8 cellular contexts compared by ENCODE assay signal in genomic region chr4:2797545-2798305, GRCh38. TPM values are rescaled to one million over a fixed set of nuclear protein-coding genes. Genes with fewer than 3 reads are reported as not detected.
DNase-seq lines count a peak whose midpoint lies in the region; ATAC-seq and TF ChIP-seq lines count a peak whose summit lies in the region.

No MANE protein-coding gene starts in this region.

- DNase-seq in activated CD4-positive, alpha-beta T cell treated with anti-CD3 and anti-CD28 coated beads, Interleukin-2, amount 50 U/mL, for 1 hour: peak; percentile 61
- DNase-seq in stimulated activated CD4-positive, alpha-beta T cell treated with anti-CD3 and anti-CD28 coated beads, Interleukin-4, amount 100 ng/mL, for 1 hour: peak; percentile 58
- no peak for DNase-seq in D341Med (ENCODE audit: low spot score)
- no peak for DNase-seq in islet precursor cell

- TF ChIP-seq CTCF in gastroesophageal sphincter (IDR thresholded peaks at IDR 0.05): no peak

- 68% methylated on average over 7 of the region's 23 CpGs; no CpG with 5 or more reads in 1 of the 2 donors for WGBS in gastroesophageal sphincter (ENCODE audit: low coverage in 1 of 2), 2 donors

- no peaks in the 10 kb centered on the region for H3K27me3 ChIP-seq in gastroesophageal sphincter

- ATAC-seq in HG02763 (IDR thresholded peaks at IDR 0.05; ENCODE audit: unreplicated experiment): peak; percentile 11
- no peak for ATAC-seq in gastroesophageal sphincter
- ATAC-seq in GM18858 (IDR thresholded peaks at IDR 0.05; ENCODE audit: unreplicated experiment): no peak
- no peak for ATAC-seq in HG02678 (IDR thresholded peaks at IDR 0.05; ENCODE audit: unreplicated experiment)

- TF ChIP-seq POLR2A in gastroesophageal sphincter (IDR thresholded peaks at IDR 0.05): no peak

- peak overlapping the region in 3 of 4 donors; percentile 77 to 83 (median 80) for H3K27ac ChIP-seq in gastroesophageal sphincter

- no peaks in the 10 kb centered on the region for H3K36me3 ChIP-seq in gastroesophageal sphincter

- TF ChIP-seq EP300 in gastroesophageal sphincter (IDR thresholded peaks at IDR 0.05): no peak

- H3K4me3 ChIP-seq in gastroesophageal sphincter: no peak overlapping the region

- H3K4me1 ChIP-seq in gastroesophageal sphincter: peaks cover 0 to 96% (median 68%) of the 10 kb centered on the region in 3 donors

- H3K9me3 ChIP-seq in gastroesophageal sphincter: no peaks in the 10 kb centered on the region

RNA-seq across cellular contexts. Expression of gene SH3BP2, which starts 4.8 kb away (rescaled TPM):
- 10 to 100 TPM; 26.8 to 36.4 (median 29.3) TPM for total RNA-seq in gastroesophageal sphincter

RNA-seq across cellular contexts. Expression of gene TNIP2, which starts 41.6 kb away (rescaled TPM):
- 10 to 100 TPM; 54.8 to 74.0 (median 70.4) TPM for total RNA-seq in gastroesophageal sphincter

RNA-seq across cellular contexts. Expression of gene ADD1, which starts 45.9 kb away (rescaled TPM):
- 100 to 1,000 TPM; 230 to 384 (median 297) TPM for total RNA-seq in gastroesophageal sphincter

Comparison
In these comparisons a context has a peak if more than half of its experiments do, and no peak if none do; other contexts are left out.
1. DNase-seq: peak in activated CD4-positive, alpha-beta T cell treated with anti-CD3 and anti-CD28 coated beads, Interleukin-2, amount 50 U/mL, for 1 hour (single experiment) and stimulated activated CD4-positive, alpha-beta T cell treated with anti-CD3 and anti-CD28 coated beads, Interleukin-4, amount 100 ng/mL, for 1 hour (single experiment); none in D341Med (single experiment) and islet precursor cell (single experiment).